ENCODE assay signal across 8 cellular contexts in the genomic region with DNA sequence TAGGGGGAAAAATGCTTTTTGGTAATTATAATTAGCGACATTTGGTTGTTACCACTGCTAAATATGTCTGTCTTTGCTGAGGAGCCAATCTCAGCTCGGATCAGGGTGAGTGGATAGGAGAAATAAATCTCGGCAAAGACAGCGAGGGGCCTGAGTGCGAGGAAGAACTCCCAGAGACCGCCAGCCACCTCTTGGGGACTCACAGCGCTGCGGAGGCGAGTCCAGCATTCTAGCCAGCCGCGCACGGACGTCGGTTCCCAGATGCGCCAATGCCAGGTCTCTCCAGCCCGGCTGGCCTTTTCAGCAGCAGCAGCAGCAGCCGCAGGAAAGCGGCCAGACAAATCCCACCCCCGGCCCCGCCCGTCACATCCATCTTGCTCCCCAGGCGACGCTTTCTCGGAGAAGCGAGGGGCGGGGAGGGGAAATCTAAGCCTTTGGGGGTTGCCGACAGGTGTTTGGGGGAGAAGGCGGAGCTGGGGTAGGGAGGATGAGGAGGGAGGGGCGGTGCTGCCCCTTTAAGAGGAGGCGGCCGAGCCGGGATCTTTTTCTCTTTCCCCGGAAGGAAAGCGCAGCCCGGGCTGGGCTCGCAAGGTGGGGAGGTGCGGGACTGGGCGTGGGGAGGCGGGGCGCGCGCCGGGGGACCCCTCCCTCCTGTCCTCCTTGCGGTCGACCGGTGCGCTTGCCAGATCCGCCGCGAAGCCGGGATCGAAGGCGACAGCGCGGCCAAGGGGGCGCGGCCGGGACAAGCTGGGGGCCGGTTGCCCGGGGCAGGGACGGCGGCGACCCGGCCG. TPM values are rescaled to one million over a fixed set of nuclear protein-coding genes. Genes with fewer than 3 reads are reported as not detected.
DNase-seq lines count a peak whose midpoint lies in the region; ATAC-seq and TF ChIP-seq lines count a peak whose summit lies in the region.

Gene ITGA3 (plus strand): TSS at position 685 of the 791 bp plus-strand sequence. CDS start 330 bp downstream, outside the sequence.

- peak within 1 kb of the TSS; percentile 89 for H3K4me3 Mint-ChIP-seq in WTC11

- peak within 1 kb of the TSS; percentile 99 for H3K27ac Mint-ChIP-seq in WTC11

- peaks cover 51 to 69% (median 63%) of the 10 kb centered on the region in 11 experiments for H3K27me3 ChIP-seq in BLaER1 treated with 17β-estradiol and CSF1 and Interleukin-3, amounts not matched to agents 10 nM and 100 nM

- H3K4me1 Mint-ChIP-seq in WTC11 = peaks cover 56% of the 10 kb centered on the region

- CTCF ChIA-PET in WTC11 (lab: Charles Lee) = interaction anchor here (0.8 to 3.7 kb wide), 30 partner anchors 9 to 307 kb away, joined by 3 to 67 read pairs (median 4); partner anchors contain the start of genes DLX3 and PDK2

- H3K9me3 ChIP-seq in BLaER1 treated with 17β-estradiol and CSF1 and Interleukin-3, amounts not matched to agents 10 nM and 100 nM (replicated peaks in 1 of 11) = no peaks in the 10 kb centered on the region

- H3K9ac ChIP-seq in BLaER1 treated with 17β-estradiol and CSF1 and Interleukin-3, amounts not matched to agents 10 nM and 100 nM = peak within 1 kb of the TSS; percentile 19 to 76 (median 68); a peak in 21 of 22 replicates

- ATAC-seq in GM21576 (IDR thresholded peaks at IDR 0.05; ENCODE audit: unreplicated experiment) = peak; percentile 32
- ATAC-seq in WTC11 = peak; percentile 65

- peak; percentile 85 for DNase-seq in NCI-H146 treated with DMSO at 0.1 percent for 48 hours (lab: John Stamatoyannopoulos, UW; ENCODE audit: unreplicated experiment)
- DNase-seq in WTC11 (ENCODE audit: low spot score) = peak; percentile 90
- peak; percentile 87 to 90 for DNase-seq in cardiac fibroblast (ENCODE audit: low read depth in 2 of 2)
- DNase-seq in iPS-NIHi7 (ENCODE audit: extremely low spot score) = peak; percentile 82
- DNase-seq in GF-D8 (lab: John Stamatoyannopoulos, UW) = no peak

- peak within 1 kb of the TSS; percentile 64 to 84 (median 76) for H3K4me3 ChIP-seq in BLaER1 treated with 17β-estradiol and CSF1 and Interleukin-3, amounts not matched to agents 10 nM and 100 nM
- H3K4me3 ChIP-seq in cardiac fibroblast (replicated peaks in 1 of 2; ENCODE audit: low read depth in 2 of 2, low read length in 2 of 2) (peak within 1 kb of the TSS; percentile 77 to 83), skin epidermis (peak within 1 kb of the TSS; percentile 62 to 88 (median 78))

- H3K9me3 Mint-ChIP-seq in WTC11 = no peaks in the 10 kb centered on the region

- POLR2A ChIA-PET in WTC11 (lab: Charles Lee) = interaction anchor here (1.4 to 2.7 kb wide), 2 partner anchors 28 to 32 kb away, joined by 5 to 15 read pairs; no protein-coding TSS in a partner anchor

- peaks cover 0 to 28% (median 12%) of the 10 kb centered on the region in 11 experiments; a peak in 12 of 22 replicates for H4K20me1 ChIP-seq in BLaER1 treated with 17β-estradiol and CSF1 and Interleukin-3, amounts not matched to agents 10 nM and 100 nM

- H3K27me3 Mint-ChIP-seq in WTC11 (ENCODE audit: low read depth) = peaks cover 22% of the 10 kb centered on the region

- H3K36me3 Mint-ChIP-seq in WTC11 = no peaks in the 10 kb centered on the region

- peaks cover 35 to 74% (median 58%) of the 10 kb centered on the region in 10 experiments for H3K4me1 ChIP-seq in BLaER1 treated with 17β-estradiol and CSF1 and Interleukin-3, amounts not matched to agents 10 nM and 100 nM

- no peaks in the 10 kb centered on the region for H3K36me3 ChIP-seq in BLaER1 treated with 17β-estradiol and CSF1 and Interleukin-3, amounts not matched to agents 10 nM and 100 nM

- no peak within 1 kb of the TSS for H3K27ac ChIP-seq in BLaER1 treated with 17β-estradiol and CSF1 and Interleukin-3, amounts not matched to agents 10 nM and 100 nM
- peak within 1 kb of the TSS; percentile 52 to 94 (median 84) for H3K27ac ChIP-seq in skin epidermis

- TF ChIP-seq CTCF in WTC11 (IDR thresholded peaks at IDR 0.05) (no peak), cardiac fibroblast (IDR thresholded peaks at IDR 0.05; ENCODE audit: low read depth, low read length) (no peak)

- H3K4me2 ChIP-seq in BLaER1 treated with 17β-estradiol and CSF1 and Interleukin-3, amounts not matched to agents 10 nM and 100 nM = peak within 1 kb of the TSS; percentile 94 to 100 (median 100)

TF ChIP-seq in WTC11, 78 proteins besides CTCF, POLR2A, EP300 and RAD21:
- TF ChIP-seq E2F1 (CRISPR knock-in tag; IDR thresholded peaks at IDR 0.05) (0 out of 2 replicates have a peak, but pooled peaks have one; percentile 5), FOXP1 (CRISPR knock-in tag; IDR thresholded peaks at IDR 0.05; ENCODE audit: borderline replicate concordance) (0 out of 2 replicates have a peak, but pooled peaks have one; percentile 22), ESRRA (CRISPR knock-in tag; IDR thresholded peaks at IDR 0.05; ENCODE audit: borderline replicate concordance) (no peak), GTF2I (CRISPR knock-in tag; conservative IDR thresholded peaks at IDR 0.05) (no peak), AR (CRISPR knock-in tag; IDR thresholded peaks at IDR 0.05) (no peak), SP1 (CRISPR knock-in tag; conservative IDR thresholded peaks at IDR 0.05) (peak; percentile 68), ZNF138 (CRISPR knock-in tag; conservative IDR thresholded peaks at IDR 0.05) (no peak), ARID4B (CRISPR knock-in tag; IDR thresholded peaks at IDR 0.05; ENCODE audit: borderline replicate concordance) (0 out of 2 replicates have a peak, but pooled peaks have one; percentile 10)
- TF ChIP-seq, protein P1, sequence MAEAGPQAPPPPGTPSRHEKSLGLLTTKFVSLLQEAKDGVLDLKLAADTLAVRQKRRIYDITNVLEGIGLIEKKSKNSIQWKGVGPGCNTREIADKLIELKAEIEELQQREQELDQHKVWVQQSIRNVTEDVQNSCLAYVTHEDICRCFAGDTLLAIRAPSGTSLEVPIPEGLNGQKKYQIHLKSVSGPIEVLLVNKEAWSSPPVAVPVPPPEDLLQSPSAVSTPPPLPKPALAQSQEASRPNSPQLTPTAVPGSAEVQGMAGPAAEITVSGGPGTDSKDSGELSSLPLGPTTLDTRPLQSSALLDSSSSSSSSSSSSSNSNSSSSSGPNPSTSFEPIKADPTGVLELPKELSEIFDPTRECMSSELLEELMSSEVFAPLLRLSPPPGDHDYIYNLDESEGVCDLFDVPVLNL (CRISPR knock-in tag; IDR thresholded peaks at IDR 0.05; ENCODE audit: borderline replicate concordance, low read depth) = no peak

RNA-seq across cellular contexts. Expression of gene ITGA3, which starts in this region (rescaled TPM):
- total RNA-seq in WTC11 (2021) = 35.3 to 44.2 TPM (median 35.5 TPM) in 3 replicates

Comparison
In these comparisons a context has a peak if more than half of its experiments do, and no peak if none do; other contexts are left out.
1. H3K27ac ChIP-seq: peak in skin epidermis (21 of 21); none in BLaER1 treated with 17β-estradiol and CSF1 and Interleukin-3, amounts not matched to agents 10 nM and 100 nM (0 of 11).
2. Peak in every context shown above with its lines, with median percentiles within 50 percentile points of each other: H3K4me3 ChIP-seq.